Comparison of ENCODE assay signal across 8 cellular contexts in genomic region chr3:134250717-134251220, GRCh38. TPM values are rescaled to one million over a fixed set of nuclear protein-coding genes. Genes with fewer than 3 reads are reported as not detected.
A peak's percentile ranks its signal among the peaks of the same experiment; 100 is the strongest.
DNase-seq lines count a peak whose midpoint lies in the region; ATAC-seq, FAIRE-seq and TF ChIP-seq lines count a peak whose summit lies in the region.

Gene RYK, minus strand, starts transcription at chr3:134250859. Its CDS starts 205 bp downstream, at chr3:134250654.

- H3K36me3 ChIP-seq in kidney (ENCODE audit: control insufficient read depth in 1 of 2, insufficient read depth in 2 of 2, low read length in 2 of 2): no peaks in the 10 kb centered on the region

- peak within 1 kb of the TSS; percentile 78 to 90 for H3K27ac ChIP-seq in kidney (ENCODE audit: low read depth in 2 of 2, low read length in 2 of 2)

- peak; percentile 86 for DNase-seq in AG08395 (ENCODE audit: low spot score)
- DNase-seq in NCI-H2227 (lab: John Stamatoyannopoulos, UW; ENCODE audit: unreplicated experiment): peak; percentile 84
- DNase-seq in cerebellar cortex (ENCODE audit: low spot score): peak; percentile 75
- peak; percentile 93 for DNase-seq in kidney
- DNase-seq in stimulated activated CD4-positive, alpha-beta T cell treated with anti-CD3 and anti-CD28 coated beads, Interleukin-15, amount 100 ng/mL, for 1 hour (ENCODE audit: low read depth in 1 of 2, low spot score in 1 of 2): peak; percentile 62 to 71

- H3K9me3 ChIP-seq in kidney (ENCODE audit: control insufficient read depth in 1 of 2, low read length in 2 of 2): no peaks in the 10 kb centered on the region

- H3K4me1 ChIP-seq in kidney (ENCODE audit: control insufficient read depth in 1 of 2, insufficient read depth in 1 of 2, low read depth in 1 of 2, low read length in 2 of 2): peaks cover 0 to 11% of the 10 kb centered on the region in 2 donors

- no peak for FAIRE-seq in kidney (lab: Jason Lieb, UNC)

- intact Hi-C loops in kidney (cut with DNase I): no loop called here

- peak within 1 kb of the TSS; percentile 60 to 78 for H3K9ac ChIP-seq in kidney (ENCODE audit: low read length in 2 of 2)

- ATAC-seq in GM18909 (IDR thresholded peaks at IDR 0.05; ENCODE audit: poor library complexity, unreplicated experiment) (peak; percentile 85), HG03139 (IDR thresholded peaks at IDR 0.05; ENCODE audit: unreplicated experiment) (peak; percentile 72)
- ATAC-seq in activated CD4-positive, CD25-positive, alpha-beta regulatory T cell treated with anti-CD3 and anti-CD28 coated beads, Interleukin-2, amount 50 U/mL, for 24 hours: peak; percentile 85

- no peak for TF ChIP-seq CTCF in kidney (IDR thresholded peaks at IDR 0.05; ENCODE audit: borderline replicate concordance, extremely low read depth, insufficient read depth)

- peak within 1 kb of the TSS; percentile 74 to 88 for H3K4me3 ChIP-seq in kidney (ENCODE audit: low read length in 2 of 2)

RNA-seq across cellular contexts. Expression of gene RYK, which starts in this region (rescaled TPM):
- 50.9 TPM for total RNA-seq in kidney
- polyA plus RNA-seq in kidney (ENCODE audit: insufficient read depth, low read depth, low replicate concordance): 32.2 TPM

Comparison
In these comparisons a context has a peak if more than half of its experiments do, and no peak if none do; other contexts are left out.
1. Peak in every context shown above with its lines: DNase-seq, ATAC-seq, H3K4me3 ChIP-seq and H3K27ac ChIP-seq.